In the genomic region with DNA sequence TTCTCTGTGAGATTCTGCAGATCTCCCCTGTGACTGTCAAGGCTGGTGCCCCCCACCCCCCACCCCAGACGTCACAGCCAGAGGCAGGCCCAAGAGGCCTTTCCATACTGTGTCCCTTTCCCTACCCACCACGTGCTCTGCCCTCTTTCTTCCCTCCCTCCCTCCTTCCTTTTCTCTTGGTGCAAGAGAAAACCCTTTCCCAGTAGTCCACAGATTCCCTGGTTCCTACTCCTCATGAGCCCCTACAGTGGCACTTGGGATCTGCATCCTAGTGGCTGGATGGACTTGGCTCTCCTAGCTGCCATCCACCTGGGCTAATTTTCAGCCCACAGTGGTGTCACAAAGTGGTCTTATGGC, we compare ENCODE assay signal across 7 cellular contexts. TPM values are rescaled to one million over a fixed set of nuclear protein-coding genes. Genes with fewer than 3 reads are reported as not detected.
DNase-seq lines count a peak whose midpoint lies in the region; ATAC-seq and TF ChIP-seq lines count a peak whose summit lies in the region.

No MANE protein-coding gene starts in this region.

- intact Hi-C loops in body of pancreas (cut with DNase I): no loop called here

- no peaks in the 10 kb centered on the region for H3K9me3 ChIP-seq in DOHH2 (ENCODE audit: control insufficient read depth, insufficient read depth, low read length)
- no peaks in the 10 kb centered on the region for H3K9me3 ChIP-seq in body of pancreas
- no peaks in the 10 kb centered on the region for H3K9me3 ChIP-seq in neutrophil

- peak overlapping the region; percentile 75 for H3K4me3 ChIP-seq in DOHH2 (ENCODE audit: low read length)
- H3K4me3 ChIP-seq in Jurkat, Clone E6-1 (ENCODE audit: low read length): peak overlapping the region; percentile 50
- no peak overlapping the region for H3K4me3 ChIP-seq in body of pancreas
- peak overlapping the region; percentile 58 to 66 for H3K4me3 ChIP-seq in neutrophil (ENCODE audit: low read depth in 1 of 2, low read length in 1 of 2)

- TF ChIP-seq CTCF in DOHH2 (IDR thresholded peaks at IDR 0.05; ENCODE audit: low read depth, low read length, poor library complexity, severe bottlenecking): no peak
- TF ChIP-seq CTCF in body of pancreas (IDR thresholded peaks at IDR 0.05): peak in 1 of 7 experiments; percentile 4
- TF ChIP-seq CTCF in neutrophil (IDR thresholded peaks at IDR 0.05): no peak

- H3K4me2 ChIP-seq in DOHH2 (ENCODE audit: low read length): peak overlapping the region; percentile 91

- peaks cover 51% of the 10 kb centered on the region for H3K36me3 ChIP-seq in DOHH2 (ENCODE audit: control insufficient read depth, low read length)
- no peaks in the 10 kb centered on the region for H3K36me3 ChIP-seq in body of pancreas (replicated peaks in 1 of 2; ENCODE audit: insufficient read depth in 1 of 2, low read depth in 2 of 2)
- no peaks in the 10 kb centered on the region for H3K36me3 ChIP-seq in neutrophil

- DNase-seq in Jurkat, Clone E6-1 (ENCODE audit: low read depth, low spot score): no peak
- no peak for DNase-seq in body of pancreas

- H3K4me1 ChIP-seq in DOHH2 (ENCODE audit: control insufficient read depth, low read length): peaks cover 99% of the 10 kb centered on the region
- H3K4me1 ChIP-seq in body of pancreas: peaks cover 100% of the 10 kb centered on the region
- peaks cover 100% of the 10 kb centered on the region in 2 experiments for H3K4me1 ChIP-seq in neutrophil (ENCODE audit: control insufficient read depth in 1 of 2, insufficient read depth in 1 of 2, low read depth in 1 of 2, low read length in 1 of 2)

- H3K9me2 ChIP-seq in DOHH2 (replicated peaks; ENCODE audit: control insufficient read depth, low read length): no peaks in the 10 kb centered on the region

- ATAC-seq in body of pancreas (no peak), GM21515 (IDR thresholded peaks at IDR 0.05; ENCODE audit: unreplicated experiment) (no peak), HG03039 (IDR thresholded peaks at IDR 0.05; ENCODE audit: unreplicated experiment) (no peak), HG02981 (IDR thresholded peaks at IDR 0.05; ENCODE audit: unreplicated experiment) (no peak)

- H3F3A ChIP-seq in DOHH2 (ENCODE audit: control insufficient read depth, insufficient read depth): peaks cover 52% of the 10 kb centered on the region

- H4K20me1 ChIP-seq in DOHH2 (ENCODE audit: control insufficient read depth, insufficient read depth, low read depth, low read length): no peaks in the 10 kb centered on the region

- TF ChIP-seq POLR2A in body of pancreas (IDR thresholded peaks at IDR 0.05): no peak

- peaks cover 94% of the 10 kb centered on the region for H3K79me2 ChIP-seq in DOHH2 (ENCODE audit: control insufficient read depth, low read length)

- WGBS in body of pancreas, 2 donors: 13% methylated on average over 1 to 2 of the region's 2 CpGs

- H3K27ac ChIP-seq in DOHH2 (ENCODE audit: low read depth, low read length) (peak overlapping the region; percentile 99), body of pancreas (peak overlapping the region; percentile 92 to 99 (median 98)), neutrophil (peak overlapping the region; percentile 95)

- H3K27me3 ChIP-seq in DOHH2 (ENCODE audit: control insufficient read depth, low read length) (no peaks in the 10 kb centered on the region), body of pancreas (no peaks in the 10 kb centered on the region), neutrophil (no peaks in the 10 kb centered on the region)

RNA-seq across cellular contexts. Expression of gene KLF13, which starts 35.1 kb away (rescaled TPM):
- 58.9 TPM for polyA plus RNA-seq in Jurkat, Clone E6-1 (2012; ENCODE audit: insufficient read depth, insufficient read length)
- 10 to 100 TPM; 25.7 to 38.4 TPM for total RNA-seq in body of pancreas

Comparison
In these comparisons a context has a peak if more than half of its experiments do, and no peak if none do; other contexts are left out.
1. H3K4me3 ChIP-seq: peak in DOHH2 (single experiment), Jurkat, Clone E6-1 (single experiment) and neutrophil (2 of 2); none in body of pancreas (0 of 2).
2. Peak in every context shown above with its lines, with median percentiles within 50 percentile points of each other: H3K27ac ChIP-seq.